18 cellular contexts compared by ENCODE assay signal in the genomic region with DNA sequence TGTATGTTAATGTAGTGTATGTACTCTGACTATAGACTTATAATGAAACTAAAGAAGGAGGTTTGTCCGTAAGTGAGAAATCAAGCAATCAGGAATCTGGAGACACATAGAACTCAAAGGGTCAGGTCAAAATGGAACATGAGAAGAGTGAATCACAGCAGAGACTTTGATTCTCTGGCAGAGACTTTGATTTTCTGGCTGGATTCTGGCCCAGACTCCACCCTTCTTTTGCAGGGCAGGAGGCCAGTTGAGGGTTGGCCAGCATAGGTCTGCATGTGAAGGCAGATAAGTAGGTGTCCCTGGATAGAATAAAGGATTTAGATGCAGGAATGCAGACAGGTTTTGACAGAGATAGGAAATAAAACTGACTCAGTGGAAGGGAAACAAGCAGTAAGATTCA. TPM values are rescaled to one million over a fixed set of nuclear protein-coding genes. Genes with fewer than 3 reads are reported as not detected.
DNase-seq lines count a peak whose midpoint lies in the region; ATAC-seq, FAIRE-seq and TF ChIP-seq lines count a peak whose summit lies in the region.
"Had no signal": no experiment of that assay in that cellular context is flagged by ENCODE, and none has a peak within 500 bp of the region (broad histone marks: within the 10 kb centered on the region; RNA-seq: fewer than 3 reads in every experiment).

No MANE protein-coding gene starts in this region.

- H3K27me3 Mint-ChIP-seq in activated T-helper 17 cell treated with anti-CD3 and anti-CD28 coated beads, Interleukin-2, amount 50 U/mL, for 72 hours, result no peaks in the 10 kb centered on the region

- 0 out of 2 replicates have a peak, but pooled peaks cover 3% of the 10 kb centered on the region for H3K9me2 ChIP-seq in PC-3 (replicated peaks; ENCODE audit: low read length)
- no peaks in the 10 kb centered on the region for H3K9me2 ChIP-seq in MM.1S (replicated peaks; ENCODE audit: insufficient read depth, low read length)

- H3K79me2 ChIP-seq in PC-3 (ENCODE audit: low read length) (no peaks in the 10 kb centered on the region), MM.1S (ENCODE audit: low read length) (no peaks in the 10 kb centered on the region)

- H3K27ac ChIP-seq in AG04450 (ENCODE audit: low read depth, low read length), result no peak overlapping the region
- H3K27ac ChIP-seq in PC-3 (ENCODE audit: low read length), result peak overlapping the region; percentile 31
- H3K27ac ChIP-seq in epithelial cell of prostate, result peak overlapping the region; percentile 60
- H3K27ac ChIP-seq in MM.1S (ENCODE audit: low read length), result no peak overlapping the region

- H3K36me3 ChIP-seq in PC-3 (ENCODE audit: low read depth, low read length) (no peaks in the 10 kb centered on the region), MM.1S (replicated peaks; ENCODE audit: insufficient read depth, low read length) (no peaks in the 10 kb centered on the region)

- no peaks in the 10 kb centered on the region for H3K27me3 ChIP-seq in AG04450 (ENCODE audit: control insufficient read depth, insufficient read depth, low read length)
- no peaks in the 10 kb centered on the region for H3K27me3 ChIP-seq in PC-3 (ENCODE audit: low read length)
- no peaks in the 10 kb centered on the region for H3K27me3 ChIP-seq in MM.1S (replicated peaks; ENCODE audit: insufficient read depth, low read length)

- no peaks in the 10 kb centered on the region for H4K20me1 ChIP-seq in PC-3 (ENCODE audit: low read length)
- H4K20me1 ChIP-seq in MM.1S (ENCODE audit: insufficient read depth, low read length), result no peaks in the 10 kb centered on the region

- CTCF ChIA-PET in AG04450 (lab: Charles Lee), result interaction anchor here (0.9 to 2.8 kb wide), 3 partner anchors 18 to 265 kb away, joined by 4 to 10 read pairs (median 4); no protein-coding TSS in a partner anchor
- CTCF ChIA-PET in PC-3 (lab: Charles Lee), result no interaction called here

- H3K4me3 ChIP-seq in AG04450 (ENCODE audit: low read depth, low read length), result no peak overlapping the region
- H3K4me3 ChIP-seq in PC-3 (ENCODE audit: low read length), result peak overlapping the region; percentile 37; the same call in 1 of the 2 replicates
- H3K4me3 ChIP-seq in MM.1S (ENCODE audit: low read length), result no peak overlapping the region
- H3K4me3 ChIP-seq: GM12878 had no signal

- H3F3A ChIP-seq in PC-3 (ENCODE audit: low read length, unreplicated experiment), result peaks cover 7% of the 10 kb centered on the region
- H3F3A ChIP-seq in MM.1S (ENCODE audit: insufficient read depth, low read length), result no peaks in the 10 kb centered on the region

- no peak overlapping the region for H3K4me3 Mint-ChIP-seq in activated T-helper 17 cell treated with anti-CD3 and anti-CD28 coated beads, Interleukin-2, amount 50 U/mL, for 72 hours

- no peaks in the 10 kb centered on the region for H3K9me3 Mint-ChIP-seq in activated T-helper 17 cell treated with anti-CD3 and anti-CD28 coated beads, Interleukin-2, amount 50 U/mL, for 72 hours
- H3K9me3 Mint-ChIP-seq: naive B cell had no signal

- H3K9ac ChIP-seq in PC-3 (ENCODE audit: low read length) (no peak overlapping the region), MM.1S (ENCODE audit: low read length) (no peak overlapping the region)

- H3K4me2 ChIP-seq in PC-3 (ENCODE audit: low read length) (peak overlapping the region; percentile 79), MM.1S (ENCODE audit: low read depth, low read length) (no peak overlapping the region)

- H3K9me3 ChIP-seq in AG04450 (ENCODE audit: control insufficient read depth, insufficient read depth, low read length) (no peaks in the 10 kb centered on the region), PC-3 (ENCODE audit: low read length) (no peaks in the 10 kb centered on the region), MM.1S (replicated peaks; ENCODE audit: insufficient read depth, low read length) (no peaks in the 10 kb centered on the region)

- no peak overlapping the region for H2AFZ ChIP-seq in PC-3 (ENCODE audit: low read length)
- no peak overlapping the region for H2AFZ ChIP-seq in MM.1S (ENCODE audit: low read length)

- TF ChIP-seq CTCF in AG04450 (IDR thresholded peaks at IDR 0.05; ENCODE audit: low read depth, low read length) (no peak), PC-3 (conservative IDR thresholded peaks at IDR 0.05; ENCODE audit: low read depth, low read length) (no peak), D721Med (IDR thresholded peaks at IDR 0.05; ENCODE audit: insufficient read depth, missing control alignments) (no peak), MM.1S (IDR thresholded peaks at IDR 0.05; ENCODE audit: low read length) (no peak)

- FAIRE-seq in D721Med (lab: Jason Lieb, UNC), result no peak
- FAIRE-seq: GM12878, GM19239 had no signal

- no TSS peak for BruUV-seq in PC-3 (replicated peaks; lab: Mats Ljungman, UMichigan)

- ATAC-seq in PC-3, result peak; percentile 85
- ATAC-seq in activated T-helper 17 cell treated with anti-CD3 and anti-CD28 coated beads, Interleukin-2, amount 50 U/mL, for 72 hours (replicated peaks), result no peak
- ATAC-seq: activated CD4-positive, CD25-positive, alpha-beta regulatory T cell treated with anti-CD3 and anti-CD28 coated beads, Interleukin-2, amount 50 U/mL, for 24 hours; GM12878 had no signal

- DNase-seq in AG04450 (ENCODE audit: low read depth, low spot score), result peak; percentile 27
- peak; percentile 96 for DNase-seq in PC-3
- DNase-seq in epithelial cell of prostate (ENCODE audit: low read depth, low spot score), result peak; percentile 81
- DNase-seq in mucosa of gallbladder (ENCODE audit: low spot score), result peak; percentile 82
- no peak for DNase-seq in D721Med (ENCODE audit: insufficient read length, low spot score)
- DNase-seq in MM.1S, result no peak
- DNase-seq in DMS79 (lab: John Stamatoyannopoulos, UW), result no peak
- DNase-seq: activated T-cell treated with anti-CD3 and anti-CD28 coated beads, Interleukin-2, amount 50 U/mL, for 1 hour; anterior cingulate cortex; H7; naive B cell; NCI-H1417 treated with DMSO at 0.1 percent for 48 hours; stimulated activated CD8-positive, alpha-beta memory T cell treated with anti-CD3 and anti-CD28 coated beads, Interleukin-4, amount 100 ng/mL, for 48 hours; SW 1271 had no signal

- no peaks in the 10 kb centered on the region for H3K4me1 Mint-ChIP-seq in activated T-helper 17 cell treated with anti-CD3 and anti-CD28 coated beads, Interleukin-2, amount 50 U/mL, for 72 hours
- H3K4me1 Mint-ChIP-seq: naive B cell had no signal

- H3K4me1 ChIP-seq in PC-3 (ENCODE audit: insufficient read depth, low read length) (peaks cover 64% of the 10 kb centered on the region), MM.1S (ENCODE audit: low read length) (no peaks in the 10 kb centered on the region)

- no peaks in the 10 kb centered on the region for H3K36me3 Mint-ChIP-seq in activated T-helper 17 cell treated with anti-CD3 and anti-CD28 coated beads, Interleukin-2, amount 50 U/mL, for 72 hours (ENCODE audit: low read depth)
- H3K36me3 Mint-ChIP-seq: naive B cell had no signal

- POLR2A ChIA-PET in AG04450 (lab: Yijun Ruan, JAX) (no interaction called here), PC-3 (lab: Charles Lee; ENCODE audit: unreplicated experiment) (no interaction called here)

- no peak overlapping the region for H3K27ac Mint-ChIP-seq in activated T-helper 17 cell treated with anti-CD3 and anti-CD28 coated beads, Interleukin-2, amount 50 U/mL, for 72 hours
- H3K27ac Mint-ChIP-seq: naive B cell had no signal

- intact Hi-C loops in PC-3 (cut with micrococcal nuclease), result loop anchor here (1.0 to 2.0 kb wide), 2 partner anchors 11 to 62 kb away; partner anchors contain the start of gene NCKAP5

RNA-seq across cellular contexts. Expression of gene NCKAP5, which starts 11.0 kb away (rescaled TPM):
- 14.8 and 16.6 TPM in 2 replicates for polyA plus RNA-seq in AG04450 (2011; rRNA removed)
- polyA minus RNA-seq in AG04450 (2011; rRNA and poly(A)+ RNA removed), result 28.9 and 34.3 TPM in 2 replicates
- 3.2 and 4.8 TPM in 2 replicates for total RNA-seq in PC-3 (2014; rRNA removed)
- 3.9 TPM for total RNA-seq in mucosa of gallbladder
- not detected for total RNA-seq in activated T-helper 17 cell treated with anti-CD3 and anti-CD28 coated beads, Interleukin-2, amount 50 U/mL, for 72 hours

Comparison
In these comparisons a context has a peak if more than half of its experiments do, and no peak if none do; other contexts are left out.
1. DNase-seq: peak in AG04450 (single experiment), PC-3 (single experiment), epithelial cell of prostate (single experiment) and mucosa of gallbladder (single experiment); none in D721Med (single experiment), MM.1S (single experiment) and DMS79 (single experiment).
2. H3K27ac ChIP-seq: peak in PC-3 (single experiment) and epithelial cell of prostate (single experiment); none in AG04450 (single experiment) and MM.1S (single experiment).